1 cellular context compared by ENCODE assay signal in the genomic region with DNA sequence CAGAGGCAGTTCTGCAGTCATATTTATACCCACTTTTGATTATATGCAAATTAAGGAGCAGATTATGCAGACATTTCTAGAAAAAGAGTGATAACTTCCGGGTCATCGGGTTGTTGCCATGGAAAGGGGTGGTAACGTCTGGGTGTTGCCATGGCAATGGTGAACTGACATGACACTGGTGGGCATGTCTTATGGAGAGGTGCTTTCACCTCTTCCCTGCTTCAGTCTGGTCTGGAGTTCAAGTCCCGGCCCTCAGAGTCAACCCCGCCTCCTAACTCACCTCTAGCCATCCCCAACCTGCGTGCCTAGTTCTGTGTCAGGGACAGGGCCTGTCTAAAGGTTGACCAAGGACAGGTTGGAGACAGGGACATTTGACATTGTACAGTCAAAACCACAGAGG.
TF ChIP-seq lines count a peak whose summit lies in the region.

No MANE protein-coding gene starts in this region.

TF ChIP-seq in H1, 55 proteins besides CTCF, POLR2A, EP300 and RAD21:
- TF ChIP-seq MAX (IDR thresholded peaks at IDR 0.05) (no peak), NANOG (IDR thresholded peaks at IDR 0.05; ENCODE audit: insufficient read depth, low read depth, low read length, poor library complexity, severe bottlenecking) (no peak), TEAD4 (IDR thresholded peaks at IDR 0.05; ENCODE audit: low read depth, low read length) (no peak)
